Comparison of ENCODE assay signal across 16 cellular contexts in the genomic region with DNA sequence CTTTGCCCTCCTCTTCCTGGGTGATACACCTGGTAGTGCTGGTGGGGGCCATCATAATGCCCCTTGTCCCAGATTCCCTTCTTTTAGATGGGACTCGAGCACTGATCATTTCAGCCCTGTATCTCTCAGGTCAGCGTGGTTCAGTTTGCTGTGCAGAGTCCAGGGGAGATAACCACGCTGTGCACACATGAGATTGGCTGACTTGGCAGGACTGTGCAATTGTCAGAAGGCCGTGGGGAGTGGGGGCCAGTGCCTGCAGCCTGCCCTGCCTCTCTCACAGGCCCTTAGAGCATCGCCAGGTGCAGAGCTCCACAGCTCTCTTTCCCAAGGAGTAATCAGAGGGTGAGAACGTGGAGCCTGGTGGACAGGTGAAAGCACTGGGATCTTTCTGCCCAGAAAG. TPM values are rescaled to one million over a fixed set of nuclear protein-coding genes. Genes with fewer than 3 reads are reported as not detected.
DNase-seq lines count a peak whose midpoint lies in the region; ATAC-seq and TF ChIP-seq lines count a peak whose summit lies in the region.
"Had no signal": no experiment of that assay in that cellular context is flagged by ENCODE, and none has a peak within 500 bp of the region (broad histone marks: within the 10 kb centered on the region; RNA-seq: fewer than 3 reads in every experiment).

No MANE protein-coding gene starts in this region.

- DNase-seq in DMS153 (lab: John Stamatoyannopoulos, UW) (peak; percentile 39), NCI-H146 treated with DMSO at 0.1 percent for 48 hours (lab: John Stamatoyannopoulos, UW; ENCODE audit: unreplicated experiment) (peak; percentile 86), WERI-Rb-1 (no peak), neural progenitor cell (ENCODE audit: low spot score) (no peak), HT-29 (ENCODE audit: low spot score) (no peak), Karpas-422 (no peak)
- DNase-seq in activated T-cell treated with anti-CD3 and anti-CD28 coated beads, Interleukin-2, amount 50 U/mL, for 1 hour: no peak
- DNase-seq: activated CD8-positive, alpha-beta T cell treated with anti-CD3 and anti-CD28 coated beads for 36 hours; activated naive CD4-positive, alpha-beta T cell treated with Interleukin-2 at 50 U/mL for 16 hours; BE2C; caudate nucleus; hippocampal formation; mesendoderm; T1000 had no signal

- no peaks in the 10 kb centered on the region for H3K9me2 ChIP-seq in Karpas-422 (replicated peaks; ENCODE audit: insufficient read depth, low read length)

- no peaks in the 10 kb centered on the region for H3K9me3 Mint-ChIP-seq in neural progenitor cell
- H3K9me3 Mint-ChIP-seq: activated CD8-positive, alpha-beta T cell treated with anti-CD3 and anti-CD28 coated beads for 36 hours had no signal

- H3F3A ChIP-seq in neural progenitor cell (ENCODE audit: low read depth): peaks cover 10% of the 10 kb centered on the region

- H3K79me2 ChIP-seq in neural progenitor cell (ENCODE audit: low read depth) (no peaks in the 10 kb centered on the region), Karpas-422 (ENCODE audit: low read length) (no peaks in the 10 kb centered on the region)

- TF ChIP-seq CTCF in WERI-Rb-1 (IDR thresholded peaks at IDR 0.05; ENCODE audit: low read depth, low read length) (no peak), neural progenitor cell (IDR thresholded peaks at IDR 0.05) (no peak)

- H3K27me3 ChIP-seq in WERI-Rb-1 (ENCODE audit: insufficient read depth, low read depth, severe bottlenecking) (no peaks in the 10 kb centered on the region), neural progenitor cell (no peaks in the 10 kb centered on the region), Karpas-422 (ENCODE audit: low read length) (no peaks in the 10 kb centered on the region)
- H3K27me3 ChIP-seq: BE2C had no signal

- H3K4me3 Mint-ChIP-seq in neural progenitor cell: no peak overlapping the region
- H3K4me3 Mint-ChIP-seq: activated CD8-positive, alpha-beta T cell treated with anti-CD3 and anti-CD28 coated beads for 36 hours had no signal

- H3K9ac ChIP-seq in neural progenitor cell (no peak overlapping the region), Karpas-422 (ENCODE audit: low read length) (no peak overlapping the region)

- peaks cover 2% of the 10 kb centered on the region for H3K27me3 Mint-ChIP-seq in neural progenitor cell (ENCODE audit: insufficient read depth, low read depth)
- H3K27me3 Mint-ChIP-seq: activated CD8-positive, alpha-beta T cell treated with anti-CD3 and anti-CD28 coated beads for 36 hours had no signal

- peaks cover 22% of the 10 kb centered on the region for H3K4me1 ChIP-seq in neural progenitor cell
- H3K4me1 ChIP-seq in Karpas-422 (ENCODE audit: low read length): no peaks in the 10 kb centered on the region
- H3K4me1 ChIP-seq: BE2C had no signal

- no peaks in the 10 kb centered on the region for H3K36me3 Mint-ChIP-seq in neural progenitor cell

- H3K4me2 ChIP-seq in neural progenitor cell (peak overlapping the region; percentile 58), Karpas-422 (ENCODE audit: low read depth, low read length, poor library complexity, severe bottlenecking) (no peak overlapping the region)

- ATAC-seq in HG03196 (IDR thresholded peaks at IDR 0.05; ENCODE audit: unreplicated experiment): no peak
- ATAC-seq: activated CD8-positive, alpha-beta T cell treated with anti-CD3 and anti-CD28 coated beads for 36 hours; HCT116 had no signal

- H3K9me3 ChIP-seq in WERI-Rb-1 (ENCODE audit: severe bottlenecking): no peaks in the 10 kb centered on the region
- no peaks in the 10 kb centered on the region for H3K9me3 ChIP-seq in neural progenitor cell (ENCODE audit: low read depth)
- H3K9me3 ChIP-seq in Karpas-422 (ENCODE audit: low read length): no peaks in the 10 kb centered on the region
- H3K9me3 ChIP-seq: BE2C had no signal

- no peak overlapping the region for H2AFZ ChIP-seq in neural progenitor cell (replicated peaks)
- H2AFZ ChIP-seq in Karpas-422 (ENCODE audit: low read length): no peak overlapping the region

- H3K4me1 Mint-ChIP-seq in neural progenitor cell: peaks cover 34% of the 10 kb centered on the region

- H4K20me1 ChIP-seq in neural progenitor cell (ENCODE audit: low read depth): peaks cover 23% of the 10 kb centered on the region
- no peaks in the 10 kb centered on the region for H4K20me1 ChIP-seq in Karpas-422 (ENCODE audit: insufficient read depth, low read depth, low read length)

- H3K4me3 ChIP-seq in WERI-Rb-1 (ENCODE audit: low read depth, low read length) (no peak overlapping the region), neural progenitor cell (no peak overlapping the region), Karpas-422 (ENCODE audit: low read length) (no peak overlapping the region)

- no peaks in the 10 kb centered on the region for H3K36me3 ChIP-seq in WERI-Rb-1
- H3K36me3 ChIP-seq in neural progenitor cell: no peaks in the 10 kb centered on the region
- H3K36me3 ChIP-seq in Karpas-422 (ENCODE audit: insufficient read depth, low read length): no peaks in the 10 kb centered on the region
- H3K36me3 ChIP-seq: BE2C had no signal

- peak overlapping the region; percentile 64; the same call in 1 of the 2 replicates for H3K27ac ChIP-seq in WERI-Rb-1
- H3K27ac ChIP-seq in neural progenitor cell: peak overlapping the region; percentile 70
- no peak overlapping the region for H3K27ac ChIP-seq in Karpas-422 (ENCODE audit: low read length)

- H3K27ac Mint-ChIP-seq in neural progenitor cell: no peak overlapping the region
- H3K27ac Mint-ChIP-seq: activated CD8-positive, alpha-beta T cell treated with anti-CD3 and anti-CD28 coated beads for 36 hours had no signal

RNA-seq across cellular contexts. Expression of gene EPHX1, which starts 15.2 kb away (rescaled TPM):
- total RNA-seq in neural progenitor cell (ENCODE audit: low replicate concordance): 4.3 and 5.7 TPM in 2 replicates
- 54.2 and 64.2 TPM in 2 replicates for total RNA-seq in HT-29 (2014; rRNA removed; shearing (Covaris generic))
- total RNA-seq in Karpas-422 (2014; rRNA removed; shearing (Covaris generic); ENCODE audit: low replicate concordance): 0.63 and 3.2 TPM in 2 replicates

RNA-seq across cellular contexts. Expression of gene SRP9, which starts 47.5 kb away (rescaled TPM):
- 751 and 1,104 TPM in 2 replicates for total RNA-seq in neural progenitor cell (ENCODE audit: low replicate concordance)
- 149 and 150 TPM in 2 replicates for total RNA-seq in HT-29 (2014; rRNA removed; shearing (Covaris generic))
- 105 and 245 TPM in 2 replicates for total RNA-seq in Karpas-422 (2014; rRNA removed; shearing (Covaris generic); ENCODE audit: low replicate concordance)

RNA-seq across cellular contexts. Expression of gene TMEM63A, which starts 57.1 kb away (rescaled TPM):
- total RNA-seq in neural progenitor cell (ENCODE audit: low replicate concordance): 5.1 and 12.3 TPM in 2 replicates
- total RNA-seq in HT-29 (2014; rRNA removed; shearing (Covaris generic)): 88.9 and 98.3 TPM in 2 replicates
- 4.1 and 4.8 TPM in 2 replicates for total RNA-seq in Karpas-422 (2014; rRNA removed; shearing (Covaris generic); ENCODE audit: low replicate concordance)

Comparison
In these comparisons a context has a peak if more than half of its experiments do, and no peak if none do; other contexts are left out.
1. DNase-seq: peak in DMS153 (single experiment) and NCI-H146 treated with DMSO at 0.1 percent for 48 hours (single experiment); none in WERI-Rb-1 (single experiment), neural progenitor cell (single experiment), HT-29 (single experiment), activated T-cell treated with anti-CD3 and anti-CD28 coated beads, Interleukin-2, amount 50 U/mL, for 1 hour (single experiment) and Karpas-422 (single experiment).